Comparison of ENCODE assay signal across 8 cellular contexts in the genomic region with DNA sequence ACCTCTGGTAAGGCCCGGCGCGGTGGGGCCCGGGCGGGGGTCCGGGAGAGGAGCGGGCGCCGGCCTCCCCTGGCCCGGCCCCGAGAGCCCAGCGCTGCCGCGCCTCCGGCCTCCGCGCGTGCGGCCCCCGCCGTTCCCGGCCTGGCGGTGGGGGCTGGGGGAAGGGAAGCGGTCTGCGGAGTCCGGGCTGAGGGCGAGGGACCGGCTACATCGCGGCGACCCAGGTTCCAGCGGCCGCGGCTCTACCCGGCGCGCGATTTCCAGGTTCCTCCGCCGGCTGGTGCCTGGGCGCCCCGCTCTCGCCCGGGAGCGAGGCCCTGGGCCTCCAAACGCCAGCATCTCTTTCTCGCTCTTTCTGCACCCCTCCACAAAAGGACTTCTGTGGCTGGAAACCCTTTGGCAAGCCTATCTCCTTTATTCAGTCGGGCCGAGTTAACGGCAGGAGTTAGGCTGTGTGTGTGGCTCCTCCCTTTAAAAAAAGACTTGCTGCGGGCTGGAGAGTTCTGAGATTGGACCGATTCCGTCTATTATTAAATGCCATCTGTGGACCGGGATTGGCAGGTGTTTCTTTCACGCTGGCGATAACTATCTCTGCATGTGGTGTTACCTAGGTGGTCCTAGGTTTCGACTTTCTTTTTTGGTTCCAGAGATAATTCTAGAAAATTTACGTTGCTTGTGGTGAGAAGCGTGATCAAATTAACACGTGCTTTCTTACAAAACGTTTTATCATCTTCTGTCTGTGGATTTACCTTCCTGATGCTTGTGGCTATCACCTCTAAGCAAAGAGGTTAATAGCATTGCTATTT. TPM values are rescaled to one million over a fixed set of nuclear protein-coding genes. Genes with fewer than 3 reads are reported as not detected.
DNase-seq lines count a peak whose midpoint lies in the region; TF ChIP-seq lines count a peak whose summit lies in the region.

No MANE protein-coding gene starts in this region.

- peak overlapping the region; percentile 40 for H2BK15ac ChIP-seq in mesenchymal stem cell (ENCODE audit: low read depth, poor library complexity, severe bottlenecking)

- peaks cover 12% of the 10 kb centered on the region for H3K79me1 ChIP-seq in mesenchymal stem cell (replicated peaks; ENCODE audit: low read length, poor library complexity, severe bottlenecking)

- peak overlapping the region; percentile 63 for H3K4me3 ChIP-seq in GM06990 (replicated peaks; ENCODE audit: low read depth, low read length)
- H3K4me3 ChIP-seq in GM23248: peak overlapping the region; percentile 97
- H3K4me3 ChIP-seq in WERI-Rb-1 (ENCODE audit: low read depth, low read length): peak overlapping the region; percentile 77
- H3K4me3 ChIP-seq in effector memory CD4-positive, alpha-beta T cell (ENCODE audit: insufficient read depth, low read depth, low read length, poor library complexity, severe bottlenecking): peak overlapping the region; percentile 90
- H3K4me3 ChIP-seq in mesenchymal stem cell (ENCODE audit: insufficient read depth in 1 of 2, low read depth in 1 of 2, low read length in 2 of 2): peak overlapping the region; percentile 87 to 98

- peak overlapping the region; percentile 83 for H3K9ac ChIP-seq in GM23248
- peak overlapping the region; percentile 92 for H3K9ac ChIP-seq in mesenchymal stem cell (ENCODE audit: low read length)

- H3K4me3 Mint-ChIP-seq in stimulated activated naive CD8-positive, alpha-beta T cell treated with anti-CD3 and anti-CD28 coated beads, Interleukin-15, Interleukin-2, amounts not matched to agents 100 ng/mL and 50 ng/mL, for 24 hours: peak overlapping the region; percentile 92

- peak overlapping the region; percentile 30 for H4K8ac ChIP-seq in mesenchymal stem cell (ENCODE audit: low read length)

- H2BK120ac ChIP-seq in mesenchymal stem cell (ENCODE audit: low read depth, low read length): peak overlapping the region; percentile 64

- H2AK5ac ChIP-seq in mesenchymal stem cell (ENCODE audit: low read length, severe bottlenecking): no peak overlapping the region

- H4K20me1 ChIP-seq in GM23248 (ENCODE audit: insufficient read depth): no peaks in the 10 kb centered on the region

- H3K14ac ChIP-seq in mesenchymal stem cell (ENCODE audit: low read length in 2 of 2): no peak overlapping the region

- peaks cover 36% of the 10 kb centered on the region for H3K4me1 Mint-ChIP-seq in stimulated activated naive CD8-positive, alpha-beta T cell treated with anti-CD3 and anti-CD28 coated beads, Interleukin-15, Interleukin-2, amounts not matched to agents 100 ng/mL and 50 ng/mL, for 24 hours (ENCODE audit: low read depth)

- H3K27ac ChIP-seq in GM23248 (peak overlapping the region; percentile 64), WERI-Rb-1 (peak overlapping the region; percentile 87), mesenchymal stem cell (ENCODE audit: low read length, poor library complexity, severe bottlenecking) (no peak overlapping the region)
- H3K27ac ChIP-seq in effector memory CD4-positive, alpha-beta T cell (ENCODE audit: insufficient read depth, low read length, poor library complexity, severe bottlenecking): peak overlapping the region; percentile 92

- H3K4ac ChIP-seq in mesenchymal stem cell (ENCODE audit: low read depth in 1 of 2, low read length in 2 of 2): no peak overlapping the region

- H4K91ac ChIP-seq in mesenchymal stem cell (ENCODE audit: low read length): peak overlapping the region; percentile 16

- no peak for TF ChIP-seq CTCF in GM06990 (IDR thresholded peaks at IDR 0.05; ENCODE audit: insufficient read depth, low read length, poor library complexity, severe bottlenecking)
- TF ChIP-seq CTCF in WERI-Rb-1 (IDR thresholded peaks at IDR 0.05; ENCODE audit: low read depth, low read length): no peak

- H3K27me3 ChIP-seq in GM06990 (replicated peaks; ENCODE audit: control insufficient read depth, insufficient read depth, low read length) (no peaks in the 10 kb centered on the region), GM23248 (replicated peaks; ENCODE audit: insufficient read depth) (no peaks in the 10 kb centered on the region), WERI-Rb-1 (ENCODE audit: insufficient read depth, low read depth, severe bottlenecking) (no peaks in the 10 kb centered on the region), mesenchymal stem cell (ENCODE audit: control insufficient read depth in 1 of 2, insufficient read depth in 1 of 2, low read length in 2 of 2) (no peaks in the 10 kb centered on the region)
- no peaks in the 10 kb centered on the region for H3K27me3 ChIP-seq in effector memory CD4-positive, alpha-beta T cell (replicated peaks; ENCODE audit: control insufficient read depth, insufficient read depth, low read length, poor library complexity, severe bottlenecking)

- peaks cover 16% of the 10 kb centered on the region for H3K36me3 Mint-ChIP-seq in stimulated activated naive CD8-positive, alpha-beta T cell treated with anti-CD3 and anti-CD28 coated beads, Interleukin-15, Interleukin-2, amounts not matched to agents 100 ng/mL and 50 ng/mL, for 24 hours (ENCODE audit: low read depth)

- H3K27me3 Mint-ChIP-seq in stimulated activated naive CD8-positive, alpha-beta T cell treated with anti-CD3 and anti-CD28 coated beads, Interleukin-15, Interleukin-2, amounts not matched to agents 100 ng/mL and 50 ng/mL, for 24 hours: no peaks in the 10 kb centered on the region

- H3F3A ChIP-seq in GM23248 (ENCODE audit: insufficient read depth): peaks cover 9% of the 10 kb centered on the region; the same call in 1 of the 2 replicates

- no peaks in the 10 kb centered on the region for H3K9me3 ChIP-seq in GM23248 (ENCODE audit: low read depth)
- no peaks in the 10 kb centered on the region for H3K9me3 ChIP-seq in WERI-Rb-1 (ENCODE audit: severe bottlenecking)
- H3K9me3 ChIP-seq in effector memory CD4-positive, alpha-beta T cell (ENCODE audit: control insufficient read depth, low read length): no peaks in the 10 kb centered on the region
- H3K9me3 ChIP-seq in mesenchymal stem cell (ENCODE audit: control insufficient read depth, low read length): no peaks in the 10 kb centered on the region

- H3K23ac ChIP-seq in mesenchymal stem cell (ENCODE audit: low read length in 2 of 2): no peak overlapping the region

- H3K4me1 ChIP-seq in GM23248 (ENCODE audit: insufficient read depth): peaks cover 7% of the 10 kb centered on the region
- H3K4me1 ChIP-seq in effector memory CD4-positive, alpha-beta T cell (ENCODE audit: control insufficient read depth, insufficient read depth, low read length, poor library complexity, severe bottlenecking): peaks cover 9% of the 10 kb centered on the region
- H3K4me1 ChIP-seq in mesenchymal stem cell (ENCODE audit: control insufficient read depth, insufficient read depth, low read depth, low read length): peaks cover 7% of the 10 kb centered on the region

- H3K36me3 ChIP-seq in GM06990 (ENCODE audit: control insufficient read depth, insufficient read depth, low read length): no peaks in the 10 kb centered on the region
- no peaks in the 10 kb centered on the region for H3K36me3 ChIP-seq in GM23248 (ENCODE audit: low read depth)
- H3K36me3 ChIP-seq in WERI-Rb-1: no peaks in the 10 kb centered on the region; the same call in 1 of the 2 replicates
- no peaks in the 10 kb centered on the region for H3K36me3 ChIP-seq in effector memory CD4-positive, alpha-beta T cell (ENCODE audit: control insufficient read depth, insufficient read depth, low read length)
- H3K36me3 ChIP-seq in mesenchymal stem cell (ENCODE audit: control insufficient read depth in 1 of 2, insufficient read depth in 2 of 2, low read depth in 1 of 2, low read length in 2 of 2): no peaks in the 10 kb centered on the region

- DNase-seq in GM06990 (ENCODE audit: extremely low read depth, insufficient read length) (peak; percentile 70), GM23248 (peak; percentile 70), LoVo (ENCODE audit: low spot score) (peak; percentile 22), WERI-Rb-1 (peak; percentile 41), mesenchymal stem cell (peak; percentile 65), ecto neural progenitor cell (ENCODE audit: low spot score) (no peak)
- peak; percentile 5 to 12 (median 7) for DNase-seq in effector memory CD4-positive, alpha-beta T cell

- H2BK5ac ChIP-seq in mesenchymal stem cell (ENCODE audit: low read depth, low read length, poor library complexity, severe bottlenecking): peak overlapping the region; percentile 40

- peak overlapping the region; percentile 97 for H2AFZ ChIP-seq in GM23248
- peak overlapping the region; percentile 81 for H2AFZ ChIP-seq in mesenchymal stem cell (ENCODE audit: low read depth, low read length)

- in situ Hi-C loops in GM23248 (cut with MboI): no loop called here

- 2% methylated on average over 37 of the region's 61 CpGs for WGBS in GM23248 (ENCODE audit: low coverage in 1 of 2, low lambda C conversion rate in 2 of 2, missing lambda C conversion rate in 2 of 2), 2 experiments
- under 1% methylated on average over 39 of the region's 61 CpGs for WGBS in mesenchymal stem cell

- peak overlapping the region; percentile 97 for H3K4me2 ChIP-seq in GM23248 (ENCODE audit: unreplicated experiment)
- peak overlapping the region; percentile 42 for H3K4me2 ChIP-seq in mesenchymal stem cell (ENCODE audit: low read length, poor library complexity, severe bottlenecking)

- H2BK12ac ChIP-seq in mesenchymal stem cell (ENCODE audit: low read length in 2 of 2): no peak overlapping the region

- H3K18ac ChIP-seq in mesenchymal stem cell (ENCODE audit: low read depth in 1 of 2, low read length in 2 of 2): peak overlapping the region in 1 of 2 experiments; percentile 85

- no peaks in the 10 kb centered on the region for H3K9me3 Mint-ChIP-seq in stimulated activated naive CD8-positive, alpha-beta T cell treated with anti-CD3 and anti-CD28 coated beads, Interleukin-15, Interleukin-2, amounts not matched to agents 100 ng/mL and 50 ng/mL, for 24 hours

- H3K9me2 ChIP-seq in GM23248 (ENCODE audit: insufficient read depth): no peaks in the 10 kb centered on the region

- H3K27ac Mint-ChIP-seq in stimulated activated naive CD8-positive, alpha-beta T cell treated with anti-CD3 and anti-CD28 coated beads, Interleukin-15, Interleukin-2, amounts not matched to agents 100 ng/mL and 50 ng/mL, for 24 hours: peak overlapping the region; percentile 95

- peaks cover 41% of the 10 kb centered on the region for H3K79me2 ChIP-seq in GM23248 (ENCODE audit: insufficient read depth)

RNA-seq across cellular contexts. Expression of a gene that starts 0.6 kb away (rescaled TPM):
- 24.5 and 32.2 TPM in 2 replicates for total RNA-seq in GM23248 (2014; rRNA removed; shearing (Covaris generic))
- 24.1 and 25.6 TPM in 2 replicates for polyA plus RNA-seq in GM23248 (2016; fragmentation: Nextera tagmentation; extraction: Ambion mirVana)
- polyA plus RNA-seq in mesenchymal stem cell (2013, experiment 1 of 2): 23.3 TPM
- 23.9 TPM for polyA plus RNA-seq in mesenchymal stem cell (2013, experiment 2 of 2)

RNA-seq across cellular contexts. Expression of a gene that starts 59.7 kb away (rescaled TPM):
- total RNA-seq in GM23248 (2014; rRNA removed; shearing (Covaris generic)): not detected in 2 replicates
- not detected in 2 replicates for polyA plus RNA-seq in GM23248 (2016; fragmentation: Nextera tagmentation; extraction: Ambion mirVana)
- polyA plus RNA-seq in mesenchymal stem cell (2013, experiment 1 of 2): not detected
- 0.10 TPM for polyA plus RNA-seq in mesenchymal stem cell (2013, experiment 2 of 2)
